Comparison of ENCODE assay signal across 18 cellular contexts in the genomic region with DNA sequence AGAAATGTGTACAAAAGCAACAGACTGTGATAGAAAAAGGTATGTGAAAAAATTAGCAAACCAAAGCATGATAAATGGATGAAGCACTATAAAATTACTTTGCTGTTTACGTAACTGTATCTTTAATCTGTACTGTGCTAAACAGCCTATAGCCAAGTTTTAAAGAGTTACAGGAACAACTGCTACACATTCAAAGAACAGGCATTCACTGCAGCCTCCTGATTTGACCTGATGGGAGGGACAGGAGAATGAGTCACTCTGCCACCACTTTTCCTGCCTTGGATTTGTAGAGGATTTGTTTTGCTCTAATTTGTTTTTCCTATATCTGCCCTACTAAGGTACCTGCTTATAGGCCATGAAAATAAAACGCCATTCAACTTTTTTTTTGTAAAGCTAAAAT.
DNase-seq lines count a peak whose midpoint lies in the region; ATAC-seq, FAIRE-seq and TF ChIP-seq lines count a peak whose summit lies in the region.
"Had no signal": no experiment of that assay in that cellular context is flagged by ENCODE, and none has a peak within 500 bp of the region (broad histone marks: within the 10 kb centered on the region; RNA-seq: fewer than 3 reads in every experiment).

No MANE protein-coding gene starts in this region.

- DNase-seq in AG10803 (ENCODE audit: low read depth) (peak; percentile 9), HPDE6-E6E7 (ENCODE audit: extremely low spot score) (peak; percentile 32), astrocyte of the hippocampus (ENCODE audit: low read depth, low spot score) (peak; percentile 26), keratinocyte (ENCODE audit: low read depth, low spot score) (no peak), NCI-H2029 (lab: John Stamatoyannopoulos, UW) (no peak), heart right ventricle (no peak), GM10266 (ENCODE audit: extremely low spot score) (no peak)
- DNase-seq: activated B cell treated with CpG ODN at 0.5 μM for 24 hours; activated naive CD4-positive, alpha-beta T cell; left ventricle myocardium inferior; MM.1S; NCI-H187 treated with DMSO at 0.1 percent for 48 hours; NCI-H69; spleen; stimulated activated naive CD4-positive, alpha-beta T cell treated with Interleukin-2 at 50 U/mL for 16 hours; upper lobe of left lung had no signal

- no peaks in the 10 kb centered on the region for H4K20me1 ChIP-seq in keratinocyte (ENCODE audit: control insufficient read depth, extremely low read depth, insufficient read depth, low read length)

- no peaks in the 10 kb centered on the region for H3K79me2 ChIP-seq in keratinocyte (ENCODE audit: control insufficient read depth, insufficient read depth, low read length)

- FAIRE-seq in keratinocyte (lab: Jason Lieb, UNC), result peak; percentile 26

- H3K9ac ChIP-seq in keratinocyte (ENCODE audit: control insufficient read depth, extremely low read depth, insufficient read depth, low read length), result no peak overlapping the region

- no peak for ATAC-seq in GM19397 (IDR thresholded peaks at IDR 0.05; ENCODE audit: unreplicated experiment)
- no peak for ATAC-seq in heart right ventricle

- H2AFZ ChIP-seq in keratinocyte (ENCODE audit: control insufficient read depth, low read length), result no peak overlapping the region

- TF ChIP-seq CTCF in AG10803 (conservative IDR thresholded peaks at IDR 0.05; ENCODE audit: low read length), result no peak
- TF ChIP-seq CTCF in keratinocyte (optimal IDR thresholded peaks at IDR 0.05 in 1 of 3, IDR thresholded peaks at IDR 0.05 in 1 of 3, conservative IDR thresholded peaks at IDR 0.05 in 1 of 3; ENCODE audit: extremely low read depth in 1 of 3, insufficient read depth in 2 of 3, low read length in 3 of 3), result no peak
- TF ChIP-seq CTCF in heart right ventricle (IDR thresholded peaks at IDR 0.05), result no peak
- TF ChIP-seq CTCF in GM10266 (IDR thresholded peaks at IDR 0.05; ENCODE audit: control insufficient read depth, insufficient read depth, low read depth, missing control alignments), result no peak

- peaks cover 0 to 2% of the 10 kb centered on the region in 2 experiments for H3K36me3 ChIP-seq in keratinocyte (ENCODE audit: control insufficient read depth in 2 of 2, extremely low read depth in 1 of 2, insufficient read depth in 2 of 2, low read length in 2 of 2)
- no peaks in the 10 kb centered on the region for H3K36me3 ChIP-seq in heart right ventricle
- H3K36me3 ChIP-seq: ascending aorta, left ventricle myocardium inferior, spleen, upper lobe of left lung had no signal

- H3K27me3 ChIP-seq in keratinocyte (ENCODE audit: control insufficient read depth, extremely low read depth, insufficient read depth, low read length) (no peaks in the 10 kb centered on the region), heart right ventricle (no peaks in the 10 kb centered on the region)
- H3K27me3 ChIP-seq: ascending aorta, spleen, upper lobe of left lung had no signal

- H3K4me2 ChIP-seq in keratinocyte (ENCODE audit: control insufficient read depth, extremely low read depth, insufficient read depth, low read depth, low read length), result no peak overlapping the region

- intact Hi-C loops in heart right ventricle (cut with DNase I), result no loop called here

- no peaks in the 10 kb centered on the region for H3K9me1 ChIP-seq in keratinocyte (ENCODE audit: control insufficient read depth, extremely low read depth, insufficient read depth, low read length)

- WGBS in heart right ventricle, 2 donors, result 94 to 99% methylated on average over 2 of the region's 2 CpGs

- H3K9me3 ChIP-seq in keratinocyte (ENCODE audit: control insufficient read depth, low read depth, low read length) (no peaks in the 10 kb centered on the region), heart right ventricle (peaks cover 0 to 9% (median 0%) of the 10 kb centered on the region in 11 donors)
- H3K9me3 ChIP-seq: ascending aorta, upper lobe of left lung had no signal

- dilution Hi-C loops in keratinocyte (cut with MboI; ENCODE audit: extremely low pct_ligation_motif_present, low sequenced_read_pairs), result no loop called here

- H3K4me1 ChIP-seq in keratinocyte (ENCODE audit: control insufficient read depth, extremely low read depth, insufficient read depth, low read length) (peaks cover 4% of the 10 kb centered on the region), heart right ventricle (no peaks in the 10 kb centered on the region)
- H3K4me1 ChIP-seq: ascending aorta, left ventricle myocardium inferior, spleen, upper lobe of left lung had no signal

- H3K27ac ChIP-seq in keratinocyte (ENCODE audit: control insufficient read depth, insufficient read depth, low read length), result no peak overlapping the region
- H3K27ac ChIP-seq in heart right ventricle, result no peak overlapping the region
- H3K27ac ChIP-seq: ascending aorta, left ventricle myocardium inferior, spleen, upper lobe of left lung had no signal

- H3K4me3 ChIP-seq in AG10803 (ENCODE audit: low read length) (no peak overlapping the region), keratinocyte (ENCODE audit: control insufficient read depth in 2 of 3, extremely low read depth in 1 of 3, insufficient read depth in 2 of 3, low read depth in 1 of 3, low read length in 3 of 3) (no peak overlapping the region), heart right ventricle (no peak overlapping the region)
- H3K4me3 ChIP-seq: ascending aorta, left ventricle myocardium inferior, spleen, upper lobe of left lung had no signal

Comparison
In these comparisons a context has a peak if more than half of its experiments do, and no peak if none do; other contexts are left out.
1. DNase-seq: peak in AG10803 (single experiment), HPDE6-E6E7 (single experiment) and astrocyte of the hippocampus (single experiment); none in keratinocyte (single experiment), NCI-H2029 (single experiment), heart right ventricle (0 of 2) and GM10266 (single experiment).